In the genomic region with DNA sequence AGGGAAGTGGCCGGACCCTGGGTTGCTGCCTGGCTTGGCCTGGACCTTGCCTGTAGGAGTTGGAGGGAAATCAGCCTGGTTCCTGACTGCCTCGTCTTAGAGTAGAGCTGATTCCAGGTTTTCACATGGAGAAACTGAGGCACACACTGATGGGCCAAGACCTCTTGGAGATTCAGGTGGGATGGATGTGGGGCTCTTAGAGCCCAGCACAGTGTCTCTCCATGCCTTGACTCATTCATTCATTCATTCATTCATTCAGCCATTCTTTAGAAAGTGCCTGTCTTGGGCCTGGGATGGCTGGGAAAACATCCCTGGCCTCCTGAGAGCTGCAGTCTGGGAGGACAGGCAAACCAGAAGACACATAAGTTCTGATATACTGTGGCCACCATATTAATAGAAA, we compare ENCODE assay signal across 9 cellular contexts. TPM values are rescaled to one million over a fixed set of nuclear protein-coding genes. Genes with fewer than 3 reads are reported as not detected.
DNase-seq lines count a peak whose midpoint lies in the region; ATAC-seq and TF ChIP-seq lines count a peak whose summit lies in the region.
"Had no signal": no experiment of that assay in that cellular context is flagged by ENCODE, and none has a peak within 500 bp of the region (broad histone marks: within the 10 kb centered on the region; RNA-seq: fewer than 3 reads in every experiment).

No MANE protein-coding gene starts in this region.

- H3K9me3 ChIP-seq in heart right ventricle (no peaks in the 10 kb centered on the region), mesodermal cell (ENCODE audit: control insufficient read depth, low read length) (no peaks in the 10 kb centered on the region)

- peak overlapping the region in 8 of 10 donors; percentile 54 to 100 (median 99) for H3K27ac ChIP-seq in heart right ventricle
- no peak overlapping the region for H3K27ac ChIP-seq in mesodermal cell (ENCODE audit: low read depth, low read length, severe bottlenecking)

- no peak for DNase-seq in heart right ventricle
- no peak for DNase-seq in left cardiac atrium
- no peak for DNase-seq in type B pancreatic cell (ENCODE audit: extremely low spot score, unreplicated experiment)
- DNase-seq in omental fat pad (ENCODE audit: low spot score), result no peak
- no peak for DNase-seq in activated naive CD4-positive, alpha-beta T cell (lab: John Stamatoyannopoulos, UW)
- no peak for DNase-seq in NCI-H1694 (lab: John Stamatoyannopoulos, UW)
- DNase-seq: T1000 had no signal

- intact Hi-C loops in heart right ventricle (cut with DNase I), result loop anchor here in 5 of 10 donors (5.0 kb wide), 3 partner anchors 33 to 43 kb away; partner anchors contain the start of gene PHYHD1 (in 1 of the 5)
- intact Hi-C loops in left cardiac atrium (cut with DNase I), result loop anchor here (5.0 kb wide), 2 partner anchors 33 to 43 kb away; no protein-coding TSS in a partner anchor

- WGBS in heart right ventricle, 2 donors, result 43 to 78% methylated on average over 2 of the region's 2 CpGs
- WGBS in mesodermal cell (ENCODE audit: insufficient coverage in 2 of 2), 2 experiments, result 96 to 100% methylated on average over 2 of the region's 2 CpGs

- H3K36me3 Mint-ChIP-seq in brain (peaks cover 25% of the 10 kb centered on the region), type B pancreatic cell (peaks cover 9% of the 10 kb centered on the region)

- ATAC-seq in heart right ventricle (no peak), left cardiac atrium (no peak), omental fat pad (ENCODE audit: low FRiP score) (no peak)

- H3K4me1 ChIP-seq in heart right ventricle (peaks cover 12 to 84% (median 71%) of the 10 kb centered on the region in 9 donors), mesodermal cell (ENCODE audit: control insufficient read depth, insufficient read depth, low read length, poor library complexity, severe bottlenecking) (peaks cover 44% of the 10 kb centered on the region)

- TF ChIP-seq CTCF in heart right ventricle (IDR thresholded peaks at IDR 0.05) (no peak), brain (conservative IDR thresholded peaks at IDR 0.05) (no peak), type B pancreatic cell (conservative IDR thresholded peaks at IDR 0.05) (no peak), omental fat pad (IDR thresholded peaks at IDR 0.05) (no peak)

- peaks cover 0 to 47% (median 7%) of the 10 kb centered on the region in 9 donors for H3K36me3 ChIP-seq in heart right ventricle
- peaks cover 46% of the 10 kb centered on the region for H3K36me3 ChIP-seq in mesodermal cell (ENCODE audit: control insufficient read depth, insufficient read depth, low read length)

- no peaks in the 10 kb centered on the region for H3K27me3 ChIP-seq in heart right ventricle

- H3K9me3 Mint-ChIP-seq in brain (no peaks in the 10 kb centered on the region), type B pancreatic cell (no peaks in the 10 kb centered on the region)

- H3K4me3 ChIP-seq in heart right ventricle (peak overlapping the region in 6 of 10 donors; percentile 96 to 99 (median 98)), mesodermal cell (ENCODE audit: extremely low read depth, insufficient read depth, low read length, poor library complexity, severe bottlenecking) (peak overlapping the region; percentile 96)

- H3K4me3 Mint-ChIP-seq in brain (peak overlapping the region; percentile 68 to 97 (median 96)), type B pancreatic cell (peak overlapping the region; percentile 74)

- peaks cover 21% of the 10 kb centered on the region for H3K27me3 Mint-ChIP-seq in brain
- H3K27me3 Mint-ChIP-seq in type B pancreatic cell, result no peaks in the 10 kb centered on the region

- H3K27ac Mint-ChIP-seq in brain (peak overlapping the region in 4 of 5 experiments; percentile 26 to 76 (median 63)), type B pancreatic cell (no peak overlapping the region)

- H3K4me1 Mint-ChIP-seq in brain (peaks cover 55% of the 10 kb centered on the region), type B pancreatic cell (ENCODE audit: unreplicated experiment) (peaks cover 26% of the 10 kb centered on the region)

RNA-seq across cellular contexts. Expression of gene LRRC8A, which starts 2.2 kb away (rescaled TPM):
- total RNA-seq in heart right ventricle, result 10 to 100 TPM; 15.2 to 45.1 (median 19.6) TPM
- polyA plus RNA-seq in heart right ventricle, result 10 to 100 TPM; 13.2 to 41.7 TPM
- 10 to 100 TPM; 23.7 to 47.8 TPM for total RNA-seq in left cardiac atrium
- 69.4 TPM for polyA plus RNA-seq in brain (ENCODE audit: insufficient read depth, low read depth, low replicate concordance)
- 65.4 TPM for polyA plus RNA-seq in mesodermal cell (2013, experiment 1 of 2)
- 51.7 TPM for polyA plus RNA-seq in mesodermal cell (2013, experiment 2 of 2)
- 33.2 and 38.2 TPM in 2 replicates for total RNA-seq in type B pancreatic cell (ENCODE audit: low replicate concordance)
- 10 to 100 TPM; 37.8 to 67.1 (median 47.8) TPM for total RNA-seq in omental fat pad

RNA-seq across cellular contexts. Expression of gene KYAT1, which starts 2.4 kb away (rescaled TPM):
- total RNA-seq in heart right ventricle (10 to 100 TPM in 7 of 10 donors, 1 to 10 TPM in 3; 8.9 to 20.3 (median 11.1) TPM), left cardiac atrium (10 to 100 TPM; 10.4 to 10.8 TPM), type B pancreatic cell (ENCODE audit: low replicate concordance) (4.0 and 11.5 TPM in 2 replicates), omental fat pad (1 to 10 TPM; 2.9 to 9.3 (median 4.1) TPM)
- polyA plus RNA-seq in heart right ventricle (10 to 100 TPM; 10.9 to 12.7 TPM), brain (ENCODE audit: insufficient read depth, low read depth, low replicate concordance) (37.4 TPM)
- polyA plus RNA-seq in mesodermal cell (2013, experiment 1 of 2), result 22.5 TPM
- polyA plus RNA-seq in mesodermal cell (2013, experiment 2 of 2), result 15.8 TPM

RNA-seq across cellular contexts. Expression of gene PHYHD1, which starts 36.6 kb away (rescaled TPM):
- total RNA-seq in heart right ventricle, result 10 to 100 TPM; 14.7 to 38.9 (median 21.8) TPM
- polyA plus RNA-seq in heart right ventricle, result 10 to 100 TPM; 26.3 to 49.2 TPM
- 10 to 100 TPM; 21.4 to 28.2 TPM for total RNA-seq in left cardiac atrium
- polyA plus RNA-seq in brain (ENCODE audit: insufficient read depth, low read depth, low replicate concordance), result 14.9 TPM
- 20.5 TPM for polyA plus RNA-seq in mesodermal cell (2013, experiment 1 of 2)
- 14.5 TPM for polyA plus RNA-seq in mesodermal cell (2013, experiment 2 of 2)
- total RNA-seq in type B pancreatic cell (ENCODE audit: low replicate concordance), result 10.0 and 14.3 TPM in 2 replicates
- 10 to 100 TPM; 14.4 to 43.8 (median 32.4) TPM for total RNA-seq in omental fat pad

RNA-seq across cellular contexts. Expression of gene SPOUT1, which starts 54.6 kb away (rescaled TPM):
- total RNA-seq in heart right ventricle (10 to 100 TPM in 9 of 10 donors, 1 to 10 TPM in 1; 9.9 to 22.1 (median 16.4) TPM), left cardiac atrium (10 to 100 TPM; 18.5 to 20.9 TPM), type B pancreatic cell (ENCODE audit: low replicate concordance) (46.7 and 53.4 TPM in 2 replicates), omental fat pad (10 to 100 TPM; 15.1 to 25.1 (median 21.2) TPM)
- polyA plus RNA-seq in heart right ventricle (10 to 100 TPM; 20.8 to 22.4 TPM), brain (ENCODE audit: insufficient read depth, low read depth, low replicate concordance) (47.5 TPM)
- 23.0 TPM for polyA plus RNA-seq in mesodermal cell (2013, experiment 1 of 2)
- 18.2 TPM for polyA plus RNA-seq in mesodermal cell (2013, experiment 2 of 2)
